Comparison of ENCODE assay signal across 8 cellular contexts in the genomic region with DNA sequence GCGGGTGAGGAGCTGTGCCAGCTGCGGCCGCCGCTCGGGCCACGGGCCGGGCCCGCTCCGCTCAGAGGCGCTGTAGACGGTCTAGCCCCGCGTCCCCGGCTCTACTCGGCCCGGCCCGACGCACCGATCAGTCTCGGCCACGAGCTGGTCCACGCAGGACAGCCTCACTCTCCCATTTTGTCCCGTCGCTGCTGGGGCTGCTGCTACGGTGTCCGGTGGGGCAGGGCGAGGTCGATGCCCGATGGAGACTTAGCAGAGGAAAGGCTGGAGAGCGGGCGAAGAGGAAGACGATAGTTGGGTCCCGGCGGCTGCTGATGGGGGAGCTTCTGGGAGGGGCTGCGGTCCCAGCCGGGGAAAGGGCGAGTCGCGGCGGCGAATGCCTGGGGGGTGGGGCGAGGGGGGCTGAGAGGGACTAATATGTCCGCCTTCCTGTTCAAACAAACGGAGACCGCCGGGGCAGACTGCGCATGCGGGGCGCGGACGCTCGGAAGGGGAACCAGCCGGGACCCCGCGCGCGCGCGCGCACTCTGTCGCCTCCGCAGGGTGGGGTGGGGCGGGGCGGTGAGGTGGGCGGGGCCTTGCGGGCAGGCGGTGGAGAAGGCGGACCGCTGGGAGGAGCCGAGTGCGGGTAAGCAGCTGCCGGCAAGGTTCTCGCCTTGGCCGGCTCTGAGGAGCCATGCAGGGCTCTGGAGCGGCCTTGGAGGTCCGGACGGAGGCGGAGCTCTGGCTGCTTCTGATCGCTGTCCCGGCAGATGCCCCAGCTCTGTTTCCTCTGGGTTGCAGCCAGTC. TPM values are rescaled to one million over a fixed set of nuclear protein-coding genes. Genes with fewer than 3 reads are reported as not detected.
A peak's percentile ranks its signal among the peaks of the same experiment; 100 is the strongest.
DNase-seq lines count a peak whose midpoint lies in the region; ATAC-seq and TF ChIP-seq lines count a peak whose summit lies in the region.

Gene ROCK1, minus strand, starts transcription at position 463 of the 789 bp plus-strand sequence. CDS start 903 bp downstream, outside the sequence.

- ATAC-seq in HG03432 (IDR thresholded peaks at IDR 0.05; ENCODE audit: unreplicated experiment) = peak; percentile 92

- peak; percentile 81 for TF ChIP-seq POLR2A in GM19193 (IDR thresholded peaks at IDR 0.05; ENCODE audit: extremely low read depth, insufficient read depth, insufficient read length)

- DNase-seq in Ammon's horn (ENCODE audit: low spot score) (peak; percentile 96), NCI-H460 (ENCODE audit: extremely low read depth, low read depth) (peak; percentile 87), cerebellar cortex (ENCODE audit: low spot score) (peak; percentile 96), islet precursor cell (peak; percentile 99)
- DNase-seq in activated CD4-positive, CD25-positive, alpha-beta regulatory T cell treated with anti-CD3 and anti-CD28 coated beads, Interleukin-2, amount 50 U/mL, for 72 hours = peak; percentile 98
- peak; percentile 99 for DNase-seq in stimulated activated CD4-positive, alpha-beta T cell treated with anti-CD3 and anti-CD28 coated beads, Interleukin-12 subunit alpha, Interleukin-12 subunit beta, amount 100 ng/mL, for 4 hours

RNA-seq across cellular contexts. Expression of gene ROCK1, which starts in this region (rescaled TPM):
- 18.7 and 24.1 TPM in 2 replicates for total RNA-seq in NCI-H460 (2014; rRNA removed; shearing (Covaris generic))
- 8.5 and 27.8 TPM in 2 replicates for polyA plus RNA-seq in NCI-H460 (2014; cell fraction: nucleus; rRNA removed)

Comparison
In these comparisons a context has a peak if more than half of its experiments do, and no peak if none do; other contexts are left out.
1. Peak in every context shown above with its lines: DNase-seq and ATAC-seq.